In the genomic region with DNA sequence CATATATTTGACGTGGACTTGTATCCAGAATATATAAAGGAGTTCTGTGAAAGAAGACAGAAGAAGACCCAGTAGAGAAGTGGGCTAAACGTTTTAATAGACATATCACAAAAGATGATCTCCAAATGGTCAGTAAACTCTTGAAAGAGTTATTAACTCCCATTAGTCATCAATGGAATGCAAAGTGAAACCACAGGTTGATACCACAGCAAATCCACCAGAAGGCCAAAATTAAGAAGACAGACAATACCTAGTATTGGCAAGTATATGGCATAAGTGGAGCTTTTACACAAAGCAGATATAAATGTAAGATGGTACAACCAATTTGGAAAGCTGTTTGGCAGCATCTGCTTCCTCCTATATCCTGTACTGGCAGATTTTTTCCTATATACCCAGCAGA, we compare ENCODE assay signal across 2 cellular contexts.
TF ChIP-seq lines count a peak whose summit lies in the region.

No MANE protein-coding gene starts in this region.

TF ChIP-seq in SK-N-SH treated with all-trans-retinoic acid at 6 μM for 48 hours, 23 proteins besides CTCF, POLR2A, EP300 and RAD21 (continued from another document):
- TF ChIP-seq, protein P1, sequence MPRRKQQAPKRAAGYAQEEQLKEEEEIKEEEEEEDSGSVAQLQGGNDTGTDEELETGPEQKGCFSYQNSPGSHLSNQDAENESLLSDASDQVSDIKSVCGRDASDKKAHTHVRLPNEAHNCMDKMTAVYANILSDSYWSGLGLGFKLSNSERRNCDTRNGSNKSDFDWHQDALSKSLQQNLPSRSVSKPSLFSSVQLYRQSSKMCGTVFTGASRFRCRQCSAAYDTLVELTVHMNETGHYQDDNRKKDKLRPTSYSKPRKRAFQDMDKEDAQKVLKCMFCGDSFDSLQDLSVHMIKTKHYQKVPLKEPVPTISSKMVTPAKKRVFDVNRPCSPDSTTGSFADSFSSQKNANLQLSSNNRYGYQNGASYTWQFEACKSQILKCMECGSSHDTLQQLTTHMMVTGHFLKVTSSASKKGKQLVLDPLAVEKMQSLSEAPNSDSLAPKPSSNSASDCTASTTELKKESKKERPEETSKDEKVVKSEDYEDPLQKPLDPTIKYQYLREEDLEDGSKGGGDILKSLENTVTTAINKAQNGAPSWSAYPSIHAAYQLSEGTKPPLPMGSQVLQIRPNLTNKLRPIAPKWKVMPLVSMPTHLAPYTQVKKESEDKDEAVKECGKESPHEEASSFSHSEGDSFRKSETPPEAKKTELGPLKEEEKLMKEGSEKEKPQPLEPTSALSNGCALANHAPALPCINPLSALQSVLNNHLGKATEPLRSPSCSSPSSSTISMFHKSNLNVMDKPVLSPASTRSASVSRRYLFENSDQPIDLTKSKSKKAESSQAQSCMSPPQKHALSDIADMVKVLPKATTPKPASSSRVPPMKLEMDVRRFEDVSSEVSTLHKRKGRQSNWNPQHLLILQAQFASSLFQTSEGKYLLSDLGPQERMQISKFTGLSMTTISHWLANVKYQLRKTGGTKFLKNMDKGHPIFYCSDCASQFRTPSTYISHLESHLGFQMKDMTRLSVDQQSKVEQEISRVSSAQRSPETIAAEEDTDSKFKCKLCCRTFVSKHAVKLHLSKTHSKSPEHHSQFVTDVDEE (CRISPR knock-in tag; IDR thresholded peaks at IDR 0.05), result no peak
- TF ChIP-seq BACH2 (CRISPR knock-in tag; IDR thresholded peaks at IDR 0.05; ENCODE audit: borderline replicate concordance), result no peak

TF ChIP-seq in SK-N-SH, 30 proteins besides CTCF, POLR2A, EP300 and RAD21 (continued from another document):
- TF ChIP-seq GATA2 (CRISPR knock-in tag; IDR thresholded peaks at IDR 0.05) (no peak), YY1 (IDR thresholded peaks at IDR 0.05; ENCODE audit: low read depth) (no peak), CHD2 (IDR thresholded peaks at IDR 0.05; ENCODE audit: low read length, partially characterized antibody) (no peak), NFIC (IDR thresholded peaks at IDR 0.05; ENCODE audit: borderline replicate concordance) (no peak)
- TF ChIP-seq, protein P2, sequence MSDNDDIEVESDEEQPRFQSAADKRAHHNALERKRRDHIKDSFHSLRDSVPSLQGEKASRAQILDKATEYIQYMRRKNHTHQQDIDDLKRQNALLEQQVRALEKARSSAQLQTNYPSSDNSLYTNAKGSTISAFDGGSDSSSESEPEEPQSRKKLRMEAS (IDR thresholded peaks at IDR 0.05; ENCODE audit: low read depth), result no peak
